ENCODE assay signal across 18 cellular contexts in genomic region chr17:67751101-67752074, GRCh38. TPM values are rescaled to one million over a fixed set of nuclear protein-coding genes. Genes with fewer than 3 reads are reported as not detected.
DNase-seq lines count a peak whose midpoint lies in the region; TF ChIP-seq lines count a peak whose summit lies in the region.
"Had no signal": no experiment of that assay in that cellular context is flagged by ENCODE, and none has a peak within 500 bp of the region (broad histone marks: within the 10 kb centered on the region; RNA-seq: fewer than 3 reads in every experiment).

No MANE protein-coding gene starts in this region.

- no peak for TF ChIP-seq EP300 in ovary (IDR thresholded peaks at IDR 0.05)

- H3K27me3 ChIP-seq in breast epithelium: no peaks in the 10 kb centered on the region
- no peaks in the 10 kb centered on the region for H3K27me3 ChIP-seq in iPS DF 6.9 (ENCODE audit: control insufficient read depth, insufficient read depth, low read length)
- H3K27me3 ChIP-seq in ovary: no peaks in the 10 kb centered on the region
- H3K27me3 ChIP-seq: SJSA1 had no signal

- no peaks in the 10 kb centered on the region for H3K4me1 Mint-ChIP-seq in MCF 10A (ENCODE audit: insufficient read depth, unreplicated experiment)
- H3K4me1 Mint-ChIP-seq in type B pancreatic cell (ENCODE audit: unreplicated experiment): no peaks in the 10 kb centered on the region

- peaks cover 0 to 5% of the 10 kb centered on the region in 2 donors for H3K9me3 ChIP-seq in breast epithelium
- H3K9me3 ChIP-seq in iPS DF 6.9 (ENCODE audit: control insufficient read depth, insufficient read depth, low read length): no peaks in the 10 kb centered on the region
- no peaks in the 10 kb centered on the region for H3K9me3 ChIP-seq in ovary
- H3K9me3 ChIP-seq: prostate gland, SJSA1 had no signal

- CTCF ChIA-PET in MCF 10A (lab: Yijun Ruan, JAX): interaction anchor here (0.6 to 0.8 kb wide), 2 partner anchors 34 to 258 kb away, joined by 3 read pairs; partner anchors contain the start of gene NOL11

- H3K27ac Mint-ChIP-seq in MCF 10A (ENCODE audit: low read depth, unreplicated experiment) (no peak overlapping the region), type B pancreatic cell (no peak overlapping the region)
- H3K27ac Mint-ChIP-seq: activated T-helper 17 cell treated with anti-CD3 and anti-CD28 coated beads, Interleukin-2, amount 50 U/mL, for 72 hours; natural killer cell treated with Interleukin-12 subunit alpha and Interleukin-12 subunit beta and Interleukin-15 and Interleukin-18, amount 100 ng/mL, for 72 hours had no signal

- H3K27ac ChIP-seq in breast epithelium: no peak overlapping the region
- peak overlapping the region; percentile 13 for H3K27ac ChIP-seq in iPS DF 6.9 (ENCODE audit: low read length)
- H3K27ac ChIP-seq in ovary: no peak overlapping the region
- H3K27ac ChIP-seq: prostate gland, SJSA1 had no signal

- DNase-seq in MCF 10A (ENCODE audit: unreplicated experiment) (peak; percentile 51), breast epithelium (ENCODE audit: low spot score in 2 of 2) (no peak), NCI-H69 (lab: John Stamatoyannopoulos, UW) (peak; percentile 29), iPS DF 6.9 (ENCODE audit: low read depth, low spot score) (no peak), type B pancreatic cell (ENCODE audit: extremely low spot score, unreplicated experiment) (peak; percentile 54), germinal center (ENCODE audit: low spot score) (no peak), ovary (no peak)
- DNase-seq in activated CD4-positive, alpha-beta T cell treated with anti-CD3 and anti-CD28 coated beads, Interleukin-2, amount 50 U/mL, for 1 hour: no peak
- DNase-seq: activated CD4-positive, CD25-positive, alpha-beta regulatory T cell; caudate nucleus; HCEC 1CT; Kasumi-1; NCI-H1436; stimulated activated CD4-positive, alpha-beta T cell treated with anti-CD3 and anti-CD28 coated beads, Interleukin-2, amount 100 ng/mL, for 48 hours had no signal

- H3K4me3 ChIP-seq in breast epithelium (no peak overlapping the region), iPS DF 6.9 (ENCODE audit: low read length) (no peak overlapping the region), ovary (no peak overlapping the region)
- H3K4me3 ChIP-seq: prostate gland, SJSA1 had no signal

- intact Hi-C loops in MCF 10A (cut with micrococcal nuclease): no loop called here
- intact Hi-C loops in breast epithelium (cut with DNase I; ENCODE audit: low total_unique reads): no loop called here
- intact Hi-C loops in ovary (cut with DNase I): no loop called here

- H3K9me3 Mint-ChIP-seq in MCF 10A (ENCODE audit: unreplicated experiment) (no peaks in the 10 kb centered on the region), type B pancreatic cell (no peaks in the 10 kb centered on the region)
- H3K9me3 Mint-ChIP-seq: activated T-helper 17 cell treated with anti-CD3 and anti-CD28 coated beads, Interleukin-2, amount 50 U/mL, for 72 hours; natural killer cell treated with Interleukin-12 subunit alpha and Interleukin-12 subunit beta and Interleukin-15 and Interleukin-18, amount 100 ng/mL, for 72 hours had no signal

- POLR2A ChIA-PET in MCF 10A (lab: Yijun Ruan, JAX): interaction anchor here (0.6 kb wide), 1 partner anchor 368 kb away, joined by 3 read pairs; no protein-coding TSS in a partner anchor

- BruUV-seq in MCF 10A (replicated peaks; lab: Mats Ljungman, UMichigan): no TSS peak

- H3K4me3 Mint-ChIP-seq in MCF 10A (ENCODE audit: unreplicated experiment) (no peak overlapping the region), type B pancreatic cell (no peak overlapping the region)
- H3K4me3 Mint-ChIP-seq: activated T-helper 17 cell treated with anti-CD3 and anti-CD28 coated beads, Interleukin-2, amount 50 U/mL, for 72 hours; natural killer cell treated with Interleukin-12 subunit alpha and Interleukin-12 subunit beta and Interleukin-15 and Interleukin-18, amount 100 ng/mL, for 72 hours had no signal

- peaks cover 52% of the 10 kb centered on the region for H3K36me3 Mint-ChIP-seq in MCF 10A (ENCODE audit: insufficient read depth, unreplicated experiment)
- H3K36me3 Mint-ChIP-seq in type B pancreatic cell: peaks cover 15% of the 10 kb centered on the region

- TF ChIP-seq POLR2A in breast epithelium (IDR thresholded peaks at IDR 0.05) (no peak), ovary (IDR thresholded peaks at IDR 0.05) (no peak)

- TF ChIP-seq CTCF in MCF 10A (IDR thresholded peaks at IDR 0.05; ENCODE audit: unreplicated experiment) (no peak), breast epithelium (IDR thresholded peaks at IDR 0.05) (no peak), type B pancreatic cell (conservative IDR thresholded peaks at IDR 0.05) (no peak), ovary (IDR thresholded peaks at IDR 0.05) (no peak)

- H3K36me3 ChIP-seq in breast epithelium: peaks cover 3% of the 10 kb centered on the region
- H3K36me3 ChIP-seq in iPS DF 6.9 (ENCODE audit: control insufficient read depth, insufficient read depth, low read length): peaks cover 4% of the 10 kb centered on the region; the same call in 1 of the 2 replicates
- H3K36me3 ChIP-seq in ovary: no peaks in the 10 kb centered on the region

- H3K4me1 ChIP-seq in breast epithelium: no peaks in the 10 kb centered on the region
- H3K4me1 ChIP-seq in iPS DF 6.9 (ENCODE audit: control insufficient read depth, insufficient read depth, low read length): peaks cover 7% of the 10 kb centered on the region
- no peaks in the 10 kb centered on the region for H3K4me1 ChIP-seq in ovary (ENCODE audit: insufficient read depth)
- H3K4me1 ChIP-seq: prostate gland, SJSA1 had no signal

- H3K27me3 Mint-ChIP-seq in MCF 10A (ENCODE audit: insufficient read depth, unreplicated experiment): no peaks in the 10 kb centered on the region
- H3K27me3 Mint-ChIP-seq in type B pancreatic cell: no peaks in the 10 kb centered on the region
- H3K27me3 Mint-ChIP-seq: activated T-helper 17 cell treated with anti-CD3 and anti-CD28 coated beads, Interleukin-2, amount 50 U/mL, for 72 hours; natural killer cell treated with Interleukin-12 subunit alpha and Interleukin-12 subunit beta and Interleukin-15 and Interleukin-18, amount 100 ng/mL, for 72 hours had no signal

- WGBS in iPS DF 6.9 (ENCODE audit: insufficient coverage, insufficient read length): no CpG with 5 or more reads among the region's 9 CpGs
- 86 to 92% (median 89%) methylated on average over 9 of the region's 9 CpGs for WGBS in ovary, 3 donors

RNA-seq across cellular contexts. Expression of gene NOL11, which starts 33.7 kb away (rescaled TPM):
- 45.4 and 50.4 TPM in 2 replicates for total RNA-seq in MCF 10A (2022)
- total RNA-seq in breast epithelium: 10 to 100 TPM; 25.1 to 45.5 (median 35.4) TPM
- total RNA-seq in type B pancreatic cell (ENCODE audit: low replicate concordance): 44.9 and 56.5 TPM in 2 replicates
- 10 to 100 TPM; 22.2 to 56.3 (median 32.3) TPM for total RNA-seq in ovary
- 10 to 100 TPM; 21.0 to 29.8 TPM for polyA plus RNA-seq in ovary

Comparison
In these comparisons a context has a peak if more than half of its experiments do, and no peak if none do; other contexts are left out.
1. DNase-seq: peak in MCF 10A (single experiment), NCI-H69 (single experiment) and type B pancreatic cell (single experiment); none in breast epithelium (0 of 2), iPS DF 6.9 (single experiment), germinal center (single experiment), activated CD4-positive, alpha-beta T cell treated with anti-CD3 and anti-CD28 coated beads, Interleukin-2, amount 50 U/mL, for 1 hour (single experiment) and ovary (0 of 5).